In the genomic region with DNA sequence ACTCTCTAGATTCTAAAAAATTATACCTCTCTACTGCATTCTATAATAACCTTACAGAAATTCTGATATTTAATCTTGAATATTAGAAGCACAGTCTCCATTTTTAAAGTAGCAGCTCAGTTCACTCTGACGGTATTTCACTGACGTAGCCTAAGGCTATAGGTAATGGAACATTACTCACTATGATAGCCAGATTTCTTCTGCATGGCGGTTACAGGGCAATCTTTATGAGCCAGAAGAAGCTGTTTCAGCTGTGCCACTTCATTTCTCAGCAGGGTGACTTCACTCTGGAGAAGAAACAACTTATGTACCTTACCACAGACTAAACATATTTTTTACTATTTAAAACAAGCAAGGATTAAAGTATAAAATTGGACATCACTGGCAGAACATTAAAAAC, we compare ENCODE assay signal across 1 cellular context.
TF ChIP-seq lines count a peak whose summit lies in the region.

No MANE protein-coding gene starts in this region.

TF ChIP-seq in HEK293, 187 proteins besides CTCF, POLR2A, EP300 and RAD21 (continued from another document and continues in another):
- TF ChIP-seq, protein P1, sequence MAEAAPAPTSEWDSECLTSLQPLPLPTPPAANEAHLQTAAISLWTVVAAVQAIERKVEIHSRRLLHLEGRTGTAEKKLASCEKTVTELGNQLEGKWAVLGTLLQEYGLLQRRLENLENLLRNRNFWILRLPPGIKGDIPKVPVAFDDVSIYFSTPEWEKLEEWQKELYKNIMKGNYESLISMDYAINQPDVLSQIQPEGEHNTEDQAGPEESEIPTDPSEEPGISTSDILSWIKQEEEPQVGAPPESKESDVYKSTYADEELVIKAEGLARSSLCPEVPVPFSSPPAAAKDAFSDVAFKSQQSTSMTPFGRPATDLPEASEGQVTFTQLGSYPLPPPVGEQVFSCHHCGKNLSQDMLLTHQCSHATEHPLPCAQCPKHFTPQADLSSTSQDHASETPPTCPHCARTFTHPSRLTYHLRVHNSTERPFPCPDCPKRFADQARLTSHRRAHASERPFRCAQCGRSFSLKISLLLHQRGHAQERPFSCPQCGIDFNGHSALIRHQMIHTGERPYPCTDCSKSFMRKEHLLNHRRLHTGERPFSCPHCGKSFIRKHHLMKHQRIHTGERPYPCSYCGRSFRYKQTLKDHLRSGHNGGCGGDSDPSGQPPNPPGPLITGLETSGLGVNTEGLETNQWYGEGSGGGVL (tag by site-specific recombination; IDR thresholded peaks at IDR 0.05) = no peak
- TF ChIP-seq ZNF175 (tag by site-specific recombination; IDR thresholded peaks at IDR 0.05) = no peak
- no peak for TF ChIP-seq HOXA7 (CRISPR knock-in tag; IDR thresholded peaks at IDR 0.05; ENCODE audit: borderline replicate concordance)
- no peak for TF ChIP-seq ZBTB8A (tag by site-specific recombination; IDR thresholded peaks at IDR 0.05)
- TF ChIP-seq ZNF561 (tag by site-specific recombination; IDR thresholded peaks at IDR 0.05; ENCODE audit: borderline replicate concordance) = peak; percentile 59; the same call in 1 of the 2 replicates
- no peak for TF ChIP-seq ZNF670 (tag by site-specific recombination; IDR thresholded peaks at IDR 0.05; ENCODE audit: low read depth)
- TF ChIP-seq GLIS1 (tag by site-specific recombination; IDR thresholded peaks at IDR 0.05) = no peak
- no peak for TF ChIP-seq ZFP37 (tag by site-specific recombination; IDR thresholded peaks at IDR 0.05)
- peak; percentile 91 for TF ChIP-seq FEZF1 (tag by site-specific recombination; IDR thresholded peaks at IDR 0.05)
- no peak for TF ChIP-seq ZFP41 (tag by site-specific recombination; IDR thresholded peaks at IDR 0.05; ENCODE audit: borderline replicate concordance)
- TF ChIP-seq MZF1 (tag by site-specific recombination; IDR thresholded peaks at IDR 0.05; ENCODE audit: borderline replicate concordance) = no peak
- TF ChIP-seq ZNF792 (tag by site-specific recombination; IDR thresholded peaks at IDR 0.05) = no peak
- TF ChIP-seq, protein P2, sequence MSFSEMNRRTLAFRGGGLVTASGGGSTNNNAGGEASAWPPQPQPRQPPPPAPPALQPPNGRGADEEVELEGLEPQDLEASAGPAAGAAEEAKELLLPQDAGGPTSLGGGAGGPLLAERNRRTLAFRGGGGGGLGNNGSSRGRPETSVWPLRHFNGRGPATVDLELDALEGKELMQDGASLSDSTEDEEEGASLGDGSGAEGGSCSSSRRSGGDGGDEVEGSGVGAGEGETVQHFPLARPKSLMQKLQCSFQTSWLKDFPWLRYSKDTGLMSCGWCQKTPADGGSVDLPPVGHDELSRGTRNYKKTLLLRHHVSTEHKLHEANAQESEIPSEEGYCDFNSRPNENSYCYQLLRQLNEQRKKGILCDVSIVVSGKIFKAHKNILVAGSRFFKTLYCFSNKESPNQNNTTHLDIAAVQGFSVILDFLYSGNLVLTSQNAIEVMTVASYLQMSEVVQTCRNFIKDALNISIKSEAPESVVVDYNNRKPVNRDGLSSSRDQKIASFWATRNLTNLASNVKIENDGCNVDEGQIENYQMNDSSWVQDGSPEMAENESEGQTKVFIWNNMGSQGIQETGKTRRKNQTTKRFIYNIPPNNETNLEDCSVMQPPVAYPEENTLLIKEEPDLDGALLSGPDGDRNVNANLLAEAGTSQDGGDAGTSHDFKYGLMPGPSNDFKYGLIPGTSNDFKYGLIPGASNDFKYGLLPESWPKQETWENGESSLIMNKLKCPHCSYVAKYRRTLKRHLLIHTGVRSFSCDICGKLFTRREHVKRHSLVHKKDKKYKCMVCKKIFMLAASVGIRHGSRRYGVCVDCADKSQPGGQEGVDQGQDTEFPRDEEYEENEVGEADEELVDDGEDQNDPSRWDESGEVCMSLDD (tag by site-specific recombination; IDR thresholded peaks at IDR 0.05) = no peak
- TF ChIP-seq TCF7L2 (IDR thresholded peaks at IDR 0.05; ENCODE audit: borderline replicate concordance, low read depth, low read length) = no peak
- no peak for TF ChIP-seq WT1 (tag by site-specific recombination; IDR thresholded peaks at IDR 0.05)
- TF ChIP-seq ZNF791 (tag by site-specific recombination; IDR thresholded peaks at IDR 0.05) = no peak
- no peak for TF ChIP-seq ZBTB17 (tag by site-specific recombination; IDR thresholded peaks at IDR 0.05)
- TF ChIP-seq, protein P3, sequence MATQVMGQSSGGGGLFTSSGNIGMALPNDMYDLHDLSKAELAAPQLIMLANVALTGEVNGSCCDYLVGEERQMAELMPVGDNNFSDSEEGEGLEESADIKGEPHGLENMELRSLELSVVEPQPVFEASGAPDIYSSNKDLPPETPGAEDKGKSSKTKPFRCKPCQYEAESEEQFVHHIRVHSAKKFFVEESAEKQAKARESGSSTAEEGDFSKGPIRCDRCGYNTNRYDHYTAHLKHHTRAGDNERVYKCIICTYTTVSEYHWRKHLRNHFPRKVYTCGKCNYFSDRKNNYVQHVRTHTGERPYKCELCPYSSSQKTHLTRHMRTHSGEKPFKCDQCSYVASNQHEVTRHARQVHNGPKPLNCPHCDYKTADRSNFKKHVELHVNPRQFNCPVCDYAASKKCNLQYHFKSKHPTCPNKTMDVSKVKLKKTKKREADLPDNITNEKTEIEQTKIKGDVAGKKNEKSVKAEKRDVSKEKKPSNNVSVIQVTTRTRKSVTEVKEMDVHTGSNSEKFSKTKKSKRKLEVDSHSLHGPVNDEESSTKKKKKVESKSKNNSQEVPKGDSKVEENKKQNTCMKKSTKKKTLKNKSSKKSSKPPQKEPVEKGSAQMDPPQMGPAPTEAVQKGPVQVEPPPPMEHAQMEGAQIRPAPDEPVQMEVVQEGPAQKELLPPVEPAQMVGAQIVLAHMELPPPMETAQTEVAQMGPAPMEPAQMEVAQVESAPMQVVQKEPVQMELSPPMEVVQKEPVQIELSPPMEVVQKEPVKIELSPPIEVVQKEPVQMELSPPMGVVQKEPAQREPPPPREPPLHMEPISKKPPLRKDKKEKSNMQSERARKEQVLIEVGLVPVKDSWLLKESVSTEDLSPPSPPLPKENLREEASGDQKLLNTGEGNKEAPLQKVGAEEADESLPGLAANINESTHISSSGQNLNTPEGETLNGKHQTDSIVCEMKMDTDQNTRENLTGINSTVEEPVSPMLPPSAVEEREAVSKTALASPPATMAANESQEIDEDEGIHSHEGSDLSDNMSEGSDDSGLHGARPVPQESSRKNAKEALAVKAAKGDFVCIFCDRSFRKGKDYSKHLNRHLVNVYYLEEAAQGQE (tag by site-specific recombination; IDR thresholded peaks at IDR 0.05) = no peak
- TF ChIP-seq ZNF843 (tag by site-specific recombination; IDR thresholded peaks at IDR 0.05) = peak; percentile 82
- TF ChIP-seq ZNF529 (tag by site-specific recombination; IDR thresholded peaks at IDR 0.05; ENCODE audit: insufficient replicate concordance) = no peak
- TF ChIP-seq EGR2 (tag by site-specific recombination; IDR thresholded peaks at IDR 0.05; ENCODE audit: low read depth) = no peak
- TF ChIP-seq ZNF548 (tag by site-specific recombination; IDR thresholded peaks at IDR 0.05) = no peak
- no peak for TF ChIP-seq ZNF248 (tag by site-specific recombination; IDR thresholded peaks at IDR 0.05)
- no peak for TF ChIP-seq ZNF701 (tag by site-specific recombination; IDR thresholded peaks at IDR 0.05)
- TF ChIP-seq, protein P4, sequence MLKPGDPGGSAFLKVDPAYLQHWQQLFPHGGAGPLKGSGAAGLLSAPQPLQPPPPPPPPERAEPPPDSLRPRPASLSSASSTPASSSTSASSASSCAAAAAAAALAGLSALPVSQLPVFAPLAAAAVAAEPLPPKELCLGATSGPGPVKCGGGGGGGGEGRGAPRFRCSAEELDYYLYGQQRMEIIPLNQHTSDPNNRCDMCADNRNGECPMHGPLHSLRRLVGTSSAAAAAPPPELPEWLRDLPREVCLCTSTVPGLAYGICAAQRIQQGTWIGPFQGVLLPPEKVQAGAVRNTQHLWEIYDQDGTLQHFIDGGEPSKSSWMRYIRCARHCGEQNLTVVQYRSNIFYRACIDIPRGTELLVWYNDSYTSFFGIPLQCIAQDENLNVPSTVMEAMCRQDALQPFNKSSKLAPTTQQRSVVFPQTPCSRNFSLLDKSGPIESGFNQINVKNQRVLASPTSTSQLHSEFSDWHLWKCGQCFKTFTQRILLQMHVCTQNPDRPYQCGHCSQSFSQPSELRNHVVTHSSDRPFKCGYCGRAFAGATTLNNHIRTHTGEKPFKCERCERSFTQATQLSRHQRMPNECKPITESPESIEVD (tag by site-specific recombination; IDR thresholded peaks at IDR 0.05) = peak; percentile 87
- TF ChIP-seq ZNF292 (tag by site-specific recombination; IDR thresholded peaks at IDR 0.05; ENCODE audit: borderline replicate concordance, low read depth) = no peak
- no peak for TF ChIP-seq ZBTB1 (tag by site-specific recombination; IDR thresholded peaks at IDR 0.05)
- TF ChIP-seq KLF8 (tag by site-specific recombination; IDR thresholded peaks at IDR 0.05) = no peak
- TF ChIP-seq SCRT2 (tag by site-specific recombination; IDR thresholded peaks at IDR 0.05) = no peak
- TF ChIP-seq ZNF571 (tag by site-specific recombination; IDR thresholded peaks at IDR 0.05) = no peak
- peak; percentile 48; the same call in 1 of the 2 replicates for TF ChIP-seq ZNF184 (tag by site-specific recombination; IDR thresholded peaks at IDR 0.05)
- no peak for TF ChIP-seq ZNF624 (tag by site-specific recombination; IDR thresholded peaks at IDR 0.05)
- no peak for TF ChIP-seq ZNF221 (tag by site-specific recombination; IDR thresholded peaks at IDR 0.05; ENCODE audit: borderline replicate concordance)
- no peak for TF ChIP-seq ZNF121 (tag by site-specific recombination; IDR thresholded peaks at IDR 0.05)
- TF ChIP-seq SP7 (tag by site-specific recombination; IDR thresholded peaks at IDR 0.05) = no peak
- TF ChIP-seq GLIS2 (tag by site-specific recombination; IDR thresholded peaks at IDR 0.05) = no peak
- TF ChIP-seq KLF7 (tag by site-specific recombination; IDR thresholded peaks at IDR 0.05; ENCODE audit: borderline replicate concordance) = no peak
- 0 out of 2 replicates have a peak, but pooled peaks have one; percentile 43 for TF ChIP-seq ZNF366 (tag by site-specific recombination; conservative IDR thresholded peaks at IDR 0.05)
- TF ChIP-seq ZXDB (tag by site-specific recombination; IDR thresholded peaks at IDR 0.05) = peak; percentile 11; the same call in 1 of the 2 replicates
- no peak for TF ChIP-seq ZNF157 (tag by site-specific recombination; IDR thresholded peaks at IDR 0.05)
- TF ChIP-seq ZSCAN30 (tag by site-specific recombination; IDR thresholded peaks at IDR 0.05) = peak; percentile 70; the same call in 1 of the 2 replicates
- TF ChIP-seq ZNF211 (tag by site-specific recombination; IDR thresholded peaks at IDR 0.05; ENCODE audit: low read depth) = no peak
- TF ChIP-seq, protein P5, sequence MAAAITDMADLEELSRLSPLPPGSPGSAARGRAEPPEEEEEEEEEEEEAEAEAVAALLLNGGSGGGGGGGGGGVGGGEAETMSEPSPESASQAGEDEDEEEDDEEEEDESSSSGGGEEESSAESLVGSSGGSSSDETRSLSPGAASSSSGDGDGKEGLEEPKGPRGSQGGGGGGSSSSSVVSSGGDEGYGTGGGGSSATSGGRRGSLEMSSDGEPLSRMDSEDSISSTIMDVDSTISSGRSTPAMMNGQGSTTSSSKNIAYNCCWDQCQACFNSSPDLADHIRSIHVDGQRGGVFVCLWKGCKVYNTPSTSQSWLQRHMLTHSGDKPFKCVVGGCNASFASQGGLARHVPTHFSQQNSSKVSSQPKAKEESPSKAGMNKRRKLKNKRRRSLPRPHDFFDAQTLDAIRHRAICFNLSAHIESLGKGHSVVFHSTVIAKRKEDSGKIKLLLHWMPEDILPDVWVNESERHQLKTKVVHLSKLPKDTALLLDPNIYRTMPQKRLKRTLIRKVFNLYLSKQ (tag by site-specific recombination; IDR thresholded peaks at IDR 0.05; ENCODE audit: borderline replicate concordance) = no peak
- TF ChIP-seq ZNF37A (tag by site-specific recombination; IDR thresholded peaks at IDR 0.05) = no peak
- TF ChIP-seq, protein P6, sequence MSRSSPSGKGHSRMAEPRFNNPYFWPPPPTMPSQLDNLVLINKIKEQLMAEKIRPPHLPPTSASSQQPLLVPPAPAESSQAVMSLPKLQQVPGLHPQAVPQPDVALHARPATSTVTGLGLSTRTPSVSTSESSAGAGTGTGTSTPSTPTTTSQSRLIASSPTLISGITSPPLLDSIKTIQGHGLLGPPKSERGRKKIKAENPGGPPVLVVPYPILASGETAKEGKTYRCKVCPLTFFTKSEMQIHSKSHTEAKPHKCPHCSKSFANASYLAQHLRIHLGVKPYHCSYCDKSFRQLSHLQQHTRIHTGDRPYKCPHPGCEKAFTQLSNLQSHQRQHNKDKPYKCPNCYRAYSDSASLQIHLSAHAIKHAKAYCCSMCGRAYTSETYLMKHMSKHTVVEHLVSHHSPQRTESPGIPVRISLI (tag by site-specific recombination; IDR thresholded peaks at IDR 0.05) = no peak
- TF ChIP-seq ZNF132 (tag by site-specific recombination; IDR thresholded peaks at IDR 0.05; ENCODE audit: borderline replicate concordance) = no peak
- no peak for TF ChIP-seq ZNF311 (tag by site-specific recombination; IDR thresholded peaks at IDR 0.05; ENCODE audit: borderline replicate concordance)
- TF ChIP-seq GFI1B (tag by site-specific recombination; IDR thresholded peaks at IDR 0.05) = peak; percentile 87
- TF ChIP-seq YY2 (tag by site-specific recombination; IDR thresholded peaks at IDR 0.05) = no peak
- TF ChIP-seq ZNF623 (tag by site-specific recombination; IDR thresholded peaks at IDR 0.05) = no peak
- no peak for TF ChIP-seq ZNF677 (tag by site-specific recombination; IDR thresholded peaks at IDR 0.05)
- TF ChIP-seq, protein P7, sequence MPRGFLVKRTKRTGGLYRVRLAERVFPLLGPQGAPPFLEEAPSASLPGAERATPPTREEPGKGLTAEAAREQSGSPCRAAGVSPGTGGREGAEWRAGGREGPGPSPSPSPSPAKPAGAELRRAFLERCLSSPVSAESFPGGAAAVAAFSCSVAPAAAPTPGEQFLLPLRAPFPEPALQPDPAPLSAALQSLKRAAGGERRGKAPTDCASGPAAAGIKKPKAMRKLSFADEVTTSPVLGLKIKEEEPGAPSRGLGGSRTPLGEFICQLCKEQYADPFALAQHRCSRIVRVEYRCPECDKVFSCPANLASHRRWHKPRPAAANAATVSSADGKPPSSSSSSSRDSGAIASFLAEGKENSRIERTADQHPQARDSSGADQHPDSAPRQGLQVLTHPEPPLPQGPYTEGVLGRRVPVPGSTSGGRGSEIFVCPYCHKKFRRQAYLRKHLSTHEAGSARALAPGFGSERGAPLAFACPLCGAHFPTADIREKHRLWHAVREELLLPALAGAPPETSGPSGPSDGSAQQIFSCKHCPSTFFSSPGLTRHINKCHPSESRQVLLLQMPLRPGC (tag by site-specific recombination; IDR thresholded peaks at IDR 0.05) = peak; percentile 70
- no peak for TF ChIP-seq ZNF501 (tag by site-specific recombination; IDR thresholded peaks at IDR 0.05)
- TF ChIP-seq, protein P8, sequence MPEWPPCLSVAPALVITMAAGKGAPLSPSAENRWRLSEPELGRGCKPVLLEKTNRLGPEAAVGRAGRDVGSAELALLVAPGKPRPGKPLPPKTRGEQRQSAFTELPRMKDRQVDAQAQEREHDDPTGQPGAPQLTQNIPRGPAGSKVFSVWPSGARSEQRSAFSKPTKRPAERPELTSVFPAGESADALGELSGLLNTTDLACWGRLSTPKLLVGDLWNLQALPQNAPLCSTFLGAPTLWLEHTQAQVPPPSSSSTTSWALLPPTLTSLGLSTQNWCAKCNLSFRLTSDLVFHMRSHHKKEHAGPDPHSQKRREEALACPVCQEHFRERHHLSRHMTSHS (tag by site-specific recombination; IDR thresholded peaks at IDR 0.05) = no peak
- TF ChIP-seq ZNF658 (tag by site-specific recombination; IDR thresholded peaks at IDR 0.05) = no peak
- no peak for TF ChIP-seq ZNF768 (tag by site-specific recombination; IDR thresholded peaks at IDR 0.05)
- no peak for TF ChIP-seq ZNF239 (tag by site-specific recombination; IDR thresholded peaks at IDR 0.05)
- TF ChIP-seq ZNF776 (tag by site-specific recombination; IDR thresholded peaks at IDR 0.05; ENCODE audit: borderline replicate concordance) = no peak
- TF ChIP-seq ZBTB48 (tag by site-specific recombination; IDR thresholded peaks at IDR 0.05) = no peak
